Comparison of ENCODE assay signal across 17 cellular contexts in genomic region chr3:101102678-101103296, GRCh38.
"Had no signal": no experiment of that assay in that cellular context is flagged by ENCODE, and none has a peak within 500 bp of the region (broad histone marks: within the 10 kb centered on the region; RNA-seq: fewer than 3 reads in every experiment).

No MANE protein-coding gene starts in this region.

- H3K27me3 ChIP-seq: neutrophil, testis, tibial nerve had no signal

- H3K4me3 ChIP-seq: dorsolateral prefrontal cortex, psoas muscle, skin epidermis, testis, tibial nerve had no signal

- H3K36me3 ChIP-seq: neutrophil, tibial nerve had no signal

- H3K27ac ChIP-seq: dorsolateral prefrontal cortex, neutrophil, psoas muscle, skin epidermis, testis, tibial nerve had no signal

- H3K9me3 ChIP-seq: neutrophil, psoas muscle, testis, tibial nerve had no signal

- H3K4me1 ChIP-seq: psoas muscle, testis, tibial nerve had no signal

- DNase-seq: cortex of kidney; dorsolateral prefrontal cortex; effector CD8-positive, alpha-beta T cell; foreskin fibroblast; hippocampal formation; kidney glomerular epithelial cell; naive thymus-derived CD4-positive, alpha-beta T cell; nephron progenitor cell; psoas muscle; stimulated activated CD4-positive, alpha-beta T cell treated with anti-CD3 and anti-CD28 coated beads, Interleukin-2, amount 100 ng/mL, for 24 hours; stimulated activated CD4-positive, alpha-beta T cell treated with anti-CD3 and anti-CD28 coated beads, Interleukin-4, amount 100 ng/mL, for 4 hours; stimulated activated naive B cell treated with anti-CD40 and anti-IgM and Interleukin-4, amounts not matched to agents 10 μg/mL and 1 μg/mL and 100 μg/mL, for 72 hours; stimulated activated naive CD8-positive, alpha-beta T cell treated with anti-CD3 and anti-CD28 coated beads, Interleukin-15, amount 100 ng/mL, for 72 hours; testis had no signal
